Comparison of ENCODE assay signal across 10 cellular contexts in genomic region chr10:3652886-3653285, GRCh38.
DNase-seq lines count a peak whose midpoint lies in the region; ATAC-seq lines count a peak whose summit lies in the region.
"Had no signal": no experiment of that assay in that cellular context is flagged by ENCODE, and none has a peak within 500 bp of the region (broad histone marks: within the 10 kb centered on the region; RNA-seq: fewer than 3 reads in every experiment).

No MANE protein-coding gene starts in this region.

- CTCF ChIA-PET in activated CD4-positive, alpha-beta memory T cell treated with anti-CD3 and anti-CD28 coated beads, Interleukin-2, amount 10 ng/mL, durations not matched to agents 7 days and 5 days (lab: Charles Lee) = no interaction called here

- ATAC-seq in GM18867 (IDR thresholded peaks at IDR 0.05; ENCODE audit: unreplicated experiment) = no peak

- peak overlapping the region; percentile 30 to 60 (median 39) for H3K4me3 ChIP-seq in subcutaneous abdominal adipose tissue (ENCODE audit: low read depth in 1 of 5, low read length in 5 of 5)

- no peaks in the 10 kb centered on the region for H3K36me3 Mint-ChIP-seq in activated CD4-positive, alpha-beta memory T cell treated with anti-CD3 and anti-CD28 coated beads, Interleukin-2, amount 10 ng/mL, durations not matched to agents 7 days and 5 days (ENCODE audit: low read depth)

- H3K4me1 ChIP-seq in subcutaneous abdominal adipose tissue (ENCODE audit: control insufficient read depth in 5 of 5, insufficient read depth in 5 of 5, low read length in 5 of 5) = no peaks in the 10 kb centered on the region

- DNase-seq in activated naive CD4-positive, alpha-beta T cell treated with Interleukin-2 at 50 U/mL for 16 hours = peak; percentile 41
- no peak for DNase-seq in activated naive CD4-positive, alpha-beta T cell (lab: John Stamatoyannopoulos, UW)
- DNase-seq in activated CD4-positive, alpha-beta memory T cell treated with anti-CD3 and anti-CD28 coated beads, Interleukin-2, amount 10 ng/mL, durations not matched to agents 7 days and 5 days = peak; percentile 31
- DNase-seq in islet precursor cell (peak; percentile 60), globus pallidus (ENCODE audit: low spot score) (no peak), NCI-H1436 (lab: John Stamatoyannopoulos, UW) (no peak)
- DNase-seq: NCI-H82 had no signal

- no peak overlapping the region for H3K27ac Mint-ChIP-seq in activated CD4-positive, alpha-beta memory T cell treated with anti-CD3 and anti-CD28 coated beads, Interleukin-2, amount 10 ng/mL, durations not matched to agents 7 days and 5 days

- H3K27ac ChIP-seq in subcutaneous abdominal adipose tissue (ENCODE audit: low read depth, low read length) = no peak overlapping the region
- H3K27ac ChIP-seq: KMS-11 had no signal

- peak overlapping the region; percentile 53 for H3K4me3 Mint-ChIP-seq in activated CD4-positive, alpha-beta memory T cell treated with anti-CD3 and anti-CD28 coated beads, Interleukin-2, amount 10 ng/mL, durations not matched to agents 7 days and 5 days

- H3K9ac ChIP-seq in subcutaneous abdominal adipose tissue (ENCODE audit: low read length in 5 of 5) = no peak overlapping the region
- H3K9ac ChIP-seq: KMS-11 had no signal

- peaks cover 42% of the 10 kb centered on the region for H3K27me3 Mint-ChIP-seq in activated CD4-positive, alpha-beta memory T cell treated with anti-CD3 and anti-CD28 coated beads, Interleukin-2, amount 10 ng/mL, durations not matched to agents 7 days and 5 days

- POLR2A ChIA-PET in activated CD4-positive, alpha-beta memory T cell treated with anti-CD3 and anti-CD28 coated beads, Interleukin-2, amount 10 ng/mL, durations not matched to agents 7 days and 5 days (lab: Charles Lee) = interaction anchor here (0.7 to 1.4 kb wide), 2 partner anchors 102 to 124 kb away, joined by 3 read pairs; no protein-coding TSS in a partner anchor

- no peaks in the 10 kb centered on the region for H3K27me3 ChIP-seq in subcutaneous abdominal adipose tissue (ENCODE audit: control insufficient read depth in 5 of 5, insufficient read depth in 4 of 5, low read length in 5 of 5)

- H3K9me3 ChIP-seq in subcutaneous abdominal adipose tissue (ENCODE audit: control insufficient read depth in 5 of 5, low read length in 5 of 5) = no peaks in the 10 kb centered on the region

- peaks cover 12% of the 10 kb centered on the region for H3K4me1 Mint-ChIP-seq in activated CD4-positive, alpha-beta memory T cell treated with anti-CD3 and anti-CD28 coated beads, Interleukin-2, amount 10 ng/mL, durations not matched to agents 7 days and 5 days

- H3K36me3 ChIP-seq in subcutaneous abdominal adipose tissue (ENCODE audit: control insufficient read depth in 5 of 5, insufficient read depth in 5 of 5, low read length in 5 of 5) = no peaks in the 10 kb centered on the region

- H3K9me3 Mint-ChIP-seq in activated CD4-positive, alpha-beta memory T cell treated with anti-CD3 and anti-CD28 coated beads, Interleukin-2, amount 10 ng/mL, durations not matched to agents 7 days and 5 days = no peaks in the 10 kb centered on the region

Comparison
In these comparisons a context has a peak if more than half of its experiments do, and no peak if none do; other contexts are left out.
1. DNase-seq: peak in activated naive CD4-positive, alpha-beta T cell treated with Interleukin-2 at 50 U/mL for 16 hours (single experiment), activated CD4-positive, alpha-beta memory T cell treated with anti-CD3 and anti-CD28 coated beads, Interleukin-2, amount 10 ng/mL, durations not matched to agents 7 days and 5 days (single experiment) and islet precursor cell (single experiment); none in activated naive CD4-positive, alpha-beta T cell (0 of 4), globus pallidus (single experiment) and NCI-H1436 (single experiment).